ENCODE assay signal across 1 cellular context in genomic region chr3:23800731-23801130, GRCh38.
TF ChIP-seq lines count a peak whose summit lies in the region.

No MANE protein-coding gene starts in this region.

TF ChIP-seq in H1, 55 proteins besides CTCF, POLR2A, EP300 and RAD21 (continued from another document):
- TF ChIP-seq TAF7 (optimal IDR thresholded peaks at IDR 0.05; ENCODE audit: borderline replicate concordance, low read depth, low read length) (no peak), FOSL1 (IDR thresholded peaks at IDR 0.05; ENCODE audit: insufficient read depth, low read depth, low read length) (no peak), SUZ12 (IDR thresholded peaks at IDR 0.05; ENCODE audit: low read length) (no peak), SP2 (IDR thresholded peaks at IDR 0.05; ENCODE audit: low read length) (no peak), NRF1 (IDR thresholded peaks at IDR 0.05; ENCODE audit: low read depth, low read length) (no peak), GABPA (IDR thresholded peaks at IDR 0.05; ENCODE audit: borderline replicate concordance, insufficient read depth, low read length) (no peak), KDM4A (IDR thresholded peaks at IDR 0.05; ENCODE audit: low read depth, low read length, severe bottlenecking) (no peak), RFX5 (IDR thresholded peaks at IDR 0.05; ENCODE audit: borderline replicate concordance, low read depth, low read length) (no peak)
- TF ChIP-seq, protein P1, sequence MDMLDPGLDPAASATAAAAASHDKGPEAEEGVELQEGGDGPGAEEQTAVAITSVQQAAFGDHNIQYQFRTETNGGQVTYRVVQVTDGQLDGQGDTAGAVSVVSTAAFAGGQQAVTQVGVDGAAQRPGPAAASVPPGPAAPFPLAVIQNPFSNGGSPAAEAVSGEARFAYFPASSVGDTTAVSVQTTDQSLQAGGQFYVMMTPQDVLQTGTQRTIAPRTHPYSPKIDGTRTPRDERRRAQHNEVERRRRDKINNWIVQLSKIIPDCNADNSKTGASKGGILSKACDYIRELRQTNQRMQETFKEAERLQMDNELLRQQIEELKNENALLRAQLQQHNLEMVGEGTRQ (IDR thresholded peaks at IDR 0.05; ENCODE audit: low read length): no peak
TF ChIP-seq in H1: peak in this region for 0.
